In the genomic region with DNA sequence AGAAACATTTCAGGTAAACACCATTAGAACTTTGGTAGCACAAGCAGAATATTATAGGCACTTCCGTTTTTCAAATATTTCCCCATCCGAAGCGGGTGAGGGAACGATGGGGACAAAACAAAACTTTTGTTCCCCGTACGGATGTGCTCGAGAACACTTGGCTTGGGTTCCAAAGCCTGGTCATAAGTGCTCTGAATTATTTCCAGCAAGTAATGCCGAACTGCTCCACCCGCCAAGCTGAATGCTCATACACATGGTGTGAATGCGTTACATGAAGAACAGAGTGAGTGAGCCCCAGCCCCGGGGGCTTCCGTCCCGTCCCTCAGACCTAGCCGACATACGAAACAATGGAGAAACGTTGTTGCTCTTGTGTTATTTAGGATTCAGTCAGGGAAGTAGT, we compare ENCODE assay signal across 19 cellular contexts.
DNase-seq lines count a peak whose midpoint lies in the region; ATAC-seq and TF ChIP-seq lines count a peak whose summit lies in the region.
"Had no signal": no experiment of that assay in that cellular context is flagged by ENCODE, and none has a peak within 500 bp of the region (broad histone marks: within the 10 kb centered on the region; RNA-seq: fewer than 3 reads in every experiment).

No MANE protein-coding gene starts in this region.

- H3K36me3 Mint-ChIP-seq in H9 (ENCODE audit: insufficient read depth in 1 of 3, low read depth in 3 of 3) = no peaks in the 10 kb centered on the region
- H3K36me3 Mint-ChIP-seq in activated CD4-positive, alpha-beta T cell treated with anti-CD3 and anti-CD28 coated beads for 36 hours (ENCODE audit: low read depth) = no peaks in the 10 kb centered on the region
- H3K36me3 Mint-ChIP-seq: activated CD8-positive, alpha-beta memory T cell treated with anti-CD3 and anti-CD28 coated beads, Interleukin-2, amount 10 ng/mL, durations not matched to agents 7 days and 5 days had no signal

- H3K4me2 ChIP-seq in H9 (ENCODE audit: insufficient read depth, insufficient read length, low read length) = no peak overlapping the region
- peak overlapping the region; percentile 60 for H3K4me2 ChIP-seq in skeletal muscle satellite cell (ENCODE audit: low read length)

- DNase-seq in H9 (no peak), adipocyte (ENCODE audit: low read depth) (no peak), heart right ventricle (peak in 1 of 2 donors; percentile 51), T1000 (lab: John Stamatoyannopoulos, UW) (no peak)
- DNase-seq in activated CD4-positive, alpha-beta T cell treated with anti-CD3 and anti-CD28 coated beads for 36 hours = no peak
- DNase-seq in activated CD4-positive, alpha-beta T cell treated with anti-CD3 and anti-CD28 coated beads, Interleukin-2, amount 50 U/mL, for 4 hours = no peak
- DNase-seq: activated CD4-positive, CD25-positive, alpha-beta regulatory T cell treated with anti-CD3 and anti-CD28 coated beads, Interleukin-2, amount 50 U/mL, for 72 hours; activated CD8-positive, alpha-beta memory T cell treated with anti-CD3 and anti-CD28 coated beads, Interleukin-2, amount 10 ng/mL, durations not matched to agents 7 days and 5 days; activated effector memory CD4-positive, alpha-beta T cell treated with anti-CD3 and anti-CD28 coated beads, Interleukin-2, amount 50 U/mL, for 16 hours; amniotic stem cell; cortex of kidney; mesendoderm; NCI-H187 treated with DMSO at 0.1 percent for 48 hours; NCI-H446 treated with DMSO at 0.1 percent for 48 hours; SIG-M5 had no signal

- H3K4me1 ChIP-seq in H9 (ENCODE audit: insufficient read depth, low read length) (0 out of 2 replicates have a peak, but pooled peaks cover 2% of the 10 kb centered on the region), adipocyte (ENCODE audit: control insufficient read depth, insufficient read depth, low read length) (peaks cover 14% of the 10 kb centered on the region), heart right ventricle (peaks cover 0 to 24% (median 6%) of the 10 kb centered on the region in 9 donors), skeletal muscle satellite cell (ENCODE audit: control insufficient read depth, insufficient read depth, low read length) (peaks cover 4% of the 10 kb centered on the region)

- no peak overlapping the region for H3K27ac Mint-ChIP-seq in H9
- H3K27ac Mint-ChIP-seq in activated CD4-positive, alpha-beta T cell treated with anti-CD3 and anti-CD28 coated beads for 36 hours = no peak overlapping the region
- H3K27ac Mint-ChIP-seq: activated CD8-positive, alpha-beta memory T cell treated with anti-CD3 and anti-CD28 coated beads, Interleukin-2, amount 10 ng/mL, durations not matched to agents 7 days and 5 days; T-helper 2 cell treated with Interferon-gamma antibody and Interleukin-4, amounts not matched to agents 5 μg/mL and 100 μg/mL, for 36 hours had no signal

- no peak overlapping the region for H3K4ac ChIP-seq in H9 (ENCODE audit: low read depth, low read length)

- no peaks in the 10 kb centered on the region for H3K27me3 ChIP-seq in H9 (ENCODE audit: insufficient read depth, low read length)
- H3K27me3 ChIP-seq in adipocyte (replicated peaks; ENCODE audit: control insufficient read depth, insufficient read depth, low read length) = no peaks in the 10 kb centered on the region
- H3K27me3 ChIP-seq in heart right ventricle = no peaks in the 10 kb centered on the region
- no peaks in the 10 kb centered on the region for H3K27me3 ChIP-seq in skeletal muscle satellite cell (ENCODE audit: control insufficient read depth, insufficient read depth, low read length)

- peak overlapping the region; percentile 45 for H2BK20ac ChIP-seq in H9 (ENCODE audit: low read depth, low read length, poor library complexity, severe bottlenecking)

- no peak overlapping the region for H2BK120ac ChIP-seq in H9 (ENCODE audit: low read depth, low read length, poor library complexity, severe bottlenecking)

- no peaks in the 10 kb centered on the region for H3K79me2 ChIP-seq in H9 (ENCODE audit: insufficient read depth, low read length)

- H3K4me1 Mint-ChIP-seq in H9 = peaks cover 17% of the 10 kb centered on the region in 2 experiments
- no peaks in the 10 kb centered on the region for H3K4me1 Mint-ChIP-seq in activated CD4-positive, alpha-beta T cell treated with anti-CD3 and anti-CD28 coated beads for 36 hours
- H3K4me1 Mint-ChIP-seq: activated CD8-positive, alpha-beta memory T cell treated with anti-CD3 and anti-CD28 coated beads, Interleukin-2, amount 10 ng/mL, durations not matched to agents 7 days and 5 days had no signal

- H3K9me3 ChIP-seq in H9 (ENCODE audit: control insufficient read depth, low read depth, low read length) (no peaks in the 10 kb centered on the region), adipocyte (ENCODE audit: control insufficient read depth, low read length) (no peaks in the 10 kb centered on the region), heart right ventricle (no peaks in the 10 kb centered on the region), skeletal muscle satellite cell (replicated peaks; ENCODE audit: low read length) (no peaks in the 10 kb centered on the region)

- no peak overlapping the region for H3K4me3 Mint-ChIP-seq in H9
- no peak overlapping the region for H3K4me3 Mint-ChIP-seq in activated CD4-positive, alpha-beta T cell treated with anti-CD3 and anti-CD28 coated beads for 36 hours
- H3K4me3 Mint-ChIP-seq: activated CD8-positive, alpha-beta memory T cell treated with anti-CD3 and anti-CD28 coated beads, Interleukin-2, amount 10 ng/mL, durations not matched to agents 7 days and 5 days; T-helper 2 cell treated with Interferon-gamma antibody and Interleukin-4, amounts not matched to agents 5 μg/mL and 100 μg/mL, for 36 hours had no signal

- no peaks in the 10 kb centered on the region for H3K23me2 ChIP-seq in H9 (ENCODE audit: insufficient read length, low read depth, low read length, poor library complexity, severe bottlenecking)

- H4K91ac ChIP-seq in H9 (ENCODE audit: insufficient read length, low read depth, low read length) = no peak overlapping the region

- H4K20me1 ChIP-seq in H9 (ENCODE audit: control insufficient read depth, insufficient read depth, insufficient read length) = no peaks in the 10 kb centered on the region

- H2BK15ac ChIP-seq in H9 (ENCODE audit: low read depth, low read length) = no peak overlapping the region

- no peak overlapping the region for H4K8ac ChIP-seq in H9 (replicated peaks; ENCODE audit: insufficient read length, low read depth, low read length)

- H3K36me3 ChIP-seq in adipocyte (ENCODE audit: control insufficient read depth, insufficient read depth, low read length, severe bottlenecking) (no peaks in the 10 kb centered on the region), heart right ventricle (no peaks in the 10 kb centered on the region), skeletal muscle satellite cell (ENCODE audit: insufficient read depth, low read length) (no peaks in the 10 kb centered on the region)

- intact Hi-C loops in heart right ventricle (cut with DNase I) = no loop called here
- intact Hi-C loops in activated CD4-positive, alpha-beta T cell treated with anti-CD3 and anti-CD28 coated beads for 36 hours (cut with DNase I, micrococcal nuclease) = no loop called here

- no peak overlapping the region for H3K18ac ChIP-seq in H9 (ENCODE audit: insufficient read length, low read depth, low read length)

- no CpG with 5 or more reads among the region's 16 CpGs for WGBS in H9 (ENCODE audit: extremely low coverage, insufficient read length, low lambda C conversion rate)
- 28 to 40% methylated on average over 16 of the region's 16 CpGs for WGBS in heart right ventricle, 2 donors

- no peaks in the 10 kb centered on the region for H3K27me3 Mint-ChIP-seq in H9 (ENCODE audit: low read depth)
- H3K27me3 Mint-ChIP-seq in activated CD4-positive, alpha-beta T cell treated with anti-CD3 and anti-CD28 coated beads for 36 hours = peaks cover 2% of the 10 kb centered on the region
- H3K27me3 Mint-ChIP-seq: activated CD8-positive, alpha-beta memory T cell treated with anti-CD3 and anti-CD28 coated beads, Interleukin-2, amount 10 ng/mL, durations not matched to agents 7 days and 5 days had no signal

- H3K14ac ChIP-seq in H9 (ENCODE audit: insufficient read depth, low read length) = no peak overlapping the region

- CTCF ChIA-PET in activated CD4-positive, alpha-beta T cell treated with anti-CD3 and anti-CD28 coated beads for 36 hours (lab: Charles Lee) = no interaction called here

- TF ChIP-seq CTCF in H9 (conservative IDR thresholded peaks at IDR 0.05) = no peak
- no peak for TF ChIP-seq CTCF in heart right ventricle (IDR thresholded peaks at IDR 0.05)

- ATAC-seq in heart right ventricle = peak; percentile 36 to 83 (median 72)
- ATAC-seq in activated CD4-positive, alpha-beta T cell treated with anti-CD3 and anti-CD28 coated beads for 36 hours = no peak
- ATAC-seq in HG03097 (IDR thresholded peaks at IDR 0.05; ENCODE audit: low FRiP score, unreplicated experiment) = no peak
- ATAC-seq: activated CD8-positive, alpha-beta memory T cell treated with anti-CD3 and anti-CD28 coated beads, Interleukin-2, amount 10 ng/mL, durations not matched to agents 7 days and 5 days had no signal

- no peaks in the 10 kb centered on the region for H3K9me3 Mint-ChIP-seq in H9
- H3K9me3 Mint-ChIP-seq in activated CD4-positive, alpha-beta T cell treated with anti-CD3 and anti-CD28 coated beads for 36 hours (ENCODE audit: low read depth) = peaks cover 4% of the 10 kb centered on the region

- no peak overlapping the region for H2AFZ ChIP-seq in H9 (ENCODE audit: low read length)

- H3K9ac ChIP-seq in H9 (ENCODE audit: extremely low read depth, insufficient read length, low read length) = no peak overlapping the region
- H3K9ac ChIP-seq in adipocyte (ENCODE audit: low read length) = peak overlapping the region; percentile 16
- no peak overlapping the region for H3K9ac ChIP-seq in skeletal muscle satellite cell (ENCODE audit: low read depth, low read length)

- peak overlapping the region; percentile 76 for H3K4me3 ChIP-seq in adipocyte (ENCODE audit: low read length)
- peak overlapping the region in 9 of 10 donors; percentile 22 to 53 (median 47) for H3K4me3 ChIP-seq in heart right ventricle
- H3K4me3 ChIP-seq in skeletal muscle satellite cell (ENCODE audit: low read length) = peak overlapping the region; percentile 58

- no peak overlapping the region for H3T11ph ChIP-seq in H9 (ENCODE audit: low read length)

- H2BK12ac ChIP-seq in H9 (ENCODE audit: insufficient read length, low read depth, low read length) = no peak overlapping the region

- H3K27ac ChIP-seq in H9 (ENCODE audit: insufficient read length, low read depth, low read length) = no peak overlapping the region
- peak overlapping the region; percentile 26 to 88 (median 78) for H3K27ac ChIP-seq in heart right ventricle
- H3K27ac ChIP-seq: epithelial cell of prostate had no signal

- no peak overlapping the region for H3K23ac ChIP-seq in H9 (ENCODE audit: insufficient read length, low read depth, low read length)

- H4K5ac ChIP-seq in H9 (ENCODE audit: insufficient read length, low read depth, low read length) = no peak overlapping the region

- POLR2A ChIA-PET in activated CD4-positive, alpha-beta T cell treated with anti-CD3 and anti-CD28 coated beads for 36 hours (lab: Charles Lee) = no interaction called here

- H2AK5ac ChIP-seq in H9 (ENCODE audit: insufficient read length, low read length) = no peak overlapping the region

- H3K79me1 ChIP-seq in H9 (ENCODE audit: insufficient read depth, low read depth, low read length, poor library complexity, severe bottlenecking) = no peaks in the 10 kb centered on the region

- no peak overlapping the region for H2BK5ac ChIP-seq in H9 (ENCODE audit: insufficient read length, low read length)

- H3K56ac ChIP-seq in H9 (ENCODE audit: insufficient read length, low read depth, low read length) = no peak overlapping the region

Comparison
In these comparisons a context has a peak if more than half of its experiments do, and no peak if none do; other contexts are left out.
1. ATAC-seq: peak in heart right ventricle (8 of 8); none in activated CD4-positive, alpha-beta T cell treated with anti-CD3 and anti-CD28 coated beads for 36 hours (single experiment) and HG03097 (single experiment).
2. Peak in every context shown above with its lines, with median percentiles within 50 percentile points of each other: H3K4me3 ChIP-seq.